1 cellular context compared by ENCODE assay signal in the genomic region with DNA sequence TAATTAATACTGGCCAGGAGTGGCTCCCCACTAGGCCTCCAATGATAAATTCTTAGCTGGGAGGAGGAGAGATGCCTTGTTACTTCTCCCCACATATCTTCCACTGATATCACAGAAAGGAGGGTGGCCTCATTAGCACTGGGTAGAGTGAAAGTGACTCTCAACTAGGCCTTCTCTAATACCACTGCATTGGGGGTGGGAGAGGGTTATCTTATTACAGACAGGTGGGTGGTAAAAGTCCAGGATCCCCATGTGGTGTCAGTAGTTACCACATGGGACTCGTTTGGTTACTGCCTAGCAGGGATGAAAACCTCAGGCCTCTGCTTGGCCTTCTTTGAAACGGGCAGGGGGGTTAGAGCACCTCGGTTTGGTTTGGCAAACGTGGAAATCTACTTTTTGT.
TF ChIP-seq lines count a peak whose summit lies in the region.

No MANE protein-coding gene starts in this region.

TF ChIP-seq in HepG2, 621 proteins besides CTCF, POLR2A, EP300 and RAD21 (continued from another document):
- no peak for TF ChIP-seq RFX5 (IDR thresholded peaks at IDR 0.05; ENCODE audit: low read depth, low read length)
- TF ChIP-seq, protein P1, sequence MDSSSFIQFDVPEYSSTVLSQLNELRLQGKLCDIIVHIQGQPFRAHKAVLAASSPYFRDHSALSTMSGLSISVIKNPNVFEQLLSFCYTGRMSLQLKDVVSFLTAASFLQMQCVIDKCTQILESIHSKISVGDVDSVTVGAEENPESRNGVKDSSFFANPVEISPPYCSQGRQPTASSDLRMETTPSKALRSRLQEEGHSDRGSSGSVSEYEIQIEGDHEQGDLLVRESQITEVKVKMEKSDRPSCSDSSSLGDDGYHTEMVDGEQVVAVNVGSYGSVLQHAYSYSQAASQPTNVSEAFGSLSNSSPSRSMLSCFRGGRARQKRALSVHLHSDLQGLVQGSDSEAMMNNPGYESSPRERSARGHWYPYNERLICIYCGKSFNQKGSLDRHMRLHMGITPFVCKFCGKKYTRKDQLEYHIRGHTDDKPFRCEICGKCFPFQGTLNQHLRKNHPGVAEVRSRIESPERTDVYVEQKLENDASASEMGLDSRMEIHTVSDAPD (CRISPR knock-in tag; IDR thresholded peaks at IDR 0.05) = no peak
- TF ChIP-seq NCOA1 (CRISPR knock-in tag; IDR thresholded peaks at IDR 0.05) = no peak
- no peak for TF ChIP-seq ZNF121 (CRISPR knock-in tag; IDR thresholded peaks at IDR 0.05)
- TF ChIP-seq KDM1A (CRISPR knock-in tag; IDR thresholded peaks at IDR 0.05) = no peak
- TF ChIP-seq HNRNPK (IDR thresholded peaks at IDR 0.05; ENCODE audit: low read depth, low read length, poor library complexity, severe bottlenecking) = no peak
- TF ChIP-seq ZZZ3 (CRISPR knock-in tag; IDR thresholded peaks at IDR 0.05; ENCODE audit: borderline replicate concordance) = no peak
- TF ChIP-seq TRIM24 (CRISPR knock-in tag; IDR thresholded peaks at IDR 0.05) = no peak
- no peak for TF ChIP-seq TCF12 (IDR thresholded peaks at IDR 0.05)
- no peak for TF ChIP-seq TCF12 (CRISPR knock-in tag; IDR thresholded peaks at IDR 0.05)
- no peak for TF ChIP-seq IKZF4 (CRISPR knock-in tag; IDR thresholded peaks at IDR 0.05; ENCODE audit: borderline replicate concordance, low read depth, not compliant biosample characterization)
- no peak for TF ChIP-seq HMGA1 (CRISPR knock-in tag; conservative IDR thresholded peaks at IDR 0.05)
- no peak for TF ChIP-seq NFIC (IDR thresholded peaks at IDR 0.05; ENCODE audit: low read length)
- TF ChIP-seq MXI1 (IDR thresholded peaks at IDR 0.05; ENCODE audit: borderline replicate concordance, low read depth, low read length) = no peak
- TF ChIP-seq GTF2F1 (IDR thresholded peaks at IDR 0.05; ENCODE audit: low read length) = no peak
- no peak for TF ChIP-seq SPEN (CRISPR knock-in tag; IDR thresholded peaks at IDR 0.05; ENCODE audit: low read depth)
